ENCODE assay signal across 1 cellular context in the genomic region with DNA sequence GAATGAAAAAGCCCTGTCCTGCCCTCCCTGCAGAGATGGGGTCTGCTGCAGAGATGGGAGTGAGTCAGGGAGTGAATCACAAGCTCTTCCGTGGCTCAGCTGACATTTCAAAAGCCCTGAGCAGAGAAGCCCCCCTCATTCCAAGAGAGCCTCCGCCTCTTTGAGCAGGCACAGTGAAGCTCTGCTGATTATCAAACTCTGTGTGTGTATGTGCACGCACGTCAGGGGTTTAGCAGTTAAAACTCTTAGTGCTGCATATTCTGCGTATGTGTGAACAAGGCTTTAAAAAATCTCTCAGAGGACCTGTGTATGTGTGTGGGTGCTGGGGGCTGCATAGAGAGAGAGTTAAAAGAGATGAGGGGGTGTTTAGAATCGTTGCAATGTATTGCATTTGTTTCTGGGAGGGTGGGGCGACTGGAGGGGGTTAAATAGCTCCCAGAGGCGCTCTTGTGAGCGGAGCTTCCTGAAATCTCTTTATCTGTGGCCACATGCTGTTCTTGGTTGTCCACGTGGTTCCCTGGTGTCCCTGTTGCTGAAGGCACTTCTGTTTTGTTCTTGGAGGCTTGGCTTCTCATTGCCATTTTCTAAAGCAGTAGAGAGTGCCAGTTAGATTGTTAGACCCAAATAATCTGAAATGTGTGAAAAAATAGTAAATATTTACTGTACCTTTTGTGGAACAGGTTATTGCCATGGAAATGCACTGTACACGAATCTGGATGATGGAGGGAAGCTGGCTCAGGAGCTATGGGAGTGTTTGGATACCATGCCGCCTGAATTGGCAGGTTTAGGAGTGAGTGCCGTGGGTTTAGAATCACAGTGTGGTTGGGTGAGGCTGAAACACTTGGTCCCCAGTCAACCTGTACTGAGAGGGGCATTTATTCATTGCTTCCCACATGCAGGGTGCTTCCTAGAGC.
TF ChIP-seq lines count a peak whose summit lies in the region.

No MANE protein-coding gene starts in this region.

TF ChIP-seq in K562, 482 proteins besides CTCF, POLR2A, EP300 and RAD21 (continued from another document and continues in another):
- TF ChIP-seq, protein P1, sequence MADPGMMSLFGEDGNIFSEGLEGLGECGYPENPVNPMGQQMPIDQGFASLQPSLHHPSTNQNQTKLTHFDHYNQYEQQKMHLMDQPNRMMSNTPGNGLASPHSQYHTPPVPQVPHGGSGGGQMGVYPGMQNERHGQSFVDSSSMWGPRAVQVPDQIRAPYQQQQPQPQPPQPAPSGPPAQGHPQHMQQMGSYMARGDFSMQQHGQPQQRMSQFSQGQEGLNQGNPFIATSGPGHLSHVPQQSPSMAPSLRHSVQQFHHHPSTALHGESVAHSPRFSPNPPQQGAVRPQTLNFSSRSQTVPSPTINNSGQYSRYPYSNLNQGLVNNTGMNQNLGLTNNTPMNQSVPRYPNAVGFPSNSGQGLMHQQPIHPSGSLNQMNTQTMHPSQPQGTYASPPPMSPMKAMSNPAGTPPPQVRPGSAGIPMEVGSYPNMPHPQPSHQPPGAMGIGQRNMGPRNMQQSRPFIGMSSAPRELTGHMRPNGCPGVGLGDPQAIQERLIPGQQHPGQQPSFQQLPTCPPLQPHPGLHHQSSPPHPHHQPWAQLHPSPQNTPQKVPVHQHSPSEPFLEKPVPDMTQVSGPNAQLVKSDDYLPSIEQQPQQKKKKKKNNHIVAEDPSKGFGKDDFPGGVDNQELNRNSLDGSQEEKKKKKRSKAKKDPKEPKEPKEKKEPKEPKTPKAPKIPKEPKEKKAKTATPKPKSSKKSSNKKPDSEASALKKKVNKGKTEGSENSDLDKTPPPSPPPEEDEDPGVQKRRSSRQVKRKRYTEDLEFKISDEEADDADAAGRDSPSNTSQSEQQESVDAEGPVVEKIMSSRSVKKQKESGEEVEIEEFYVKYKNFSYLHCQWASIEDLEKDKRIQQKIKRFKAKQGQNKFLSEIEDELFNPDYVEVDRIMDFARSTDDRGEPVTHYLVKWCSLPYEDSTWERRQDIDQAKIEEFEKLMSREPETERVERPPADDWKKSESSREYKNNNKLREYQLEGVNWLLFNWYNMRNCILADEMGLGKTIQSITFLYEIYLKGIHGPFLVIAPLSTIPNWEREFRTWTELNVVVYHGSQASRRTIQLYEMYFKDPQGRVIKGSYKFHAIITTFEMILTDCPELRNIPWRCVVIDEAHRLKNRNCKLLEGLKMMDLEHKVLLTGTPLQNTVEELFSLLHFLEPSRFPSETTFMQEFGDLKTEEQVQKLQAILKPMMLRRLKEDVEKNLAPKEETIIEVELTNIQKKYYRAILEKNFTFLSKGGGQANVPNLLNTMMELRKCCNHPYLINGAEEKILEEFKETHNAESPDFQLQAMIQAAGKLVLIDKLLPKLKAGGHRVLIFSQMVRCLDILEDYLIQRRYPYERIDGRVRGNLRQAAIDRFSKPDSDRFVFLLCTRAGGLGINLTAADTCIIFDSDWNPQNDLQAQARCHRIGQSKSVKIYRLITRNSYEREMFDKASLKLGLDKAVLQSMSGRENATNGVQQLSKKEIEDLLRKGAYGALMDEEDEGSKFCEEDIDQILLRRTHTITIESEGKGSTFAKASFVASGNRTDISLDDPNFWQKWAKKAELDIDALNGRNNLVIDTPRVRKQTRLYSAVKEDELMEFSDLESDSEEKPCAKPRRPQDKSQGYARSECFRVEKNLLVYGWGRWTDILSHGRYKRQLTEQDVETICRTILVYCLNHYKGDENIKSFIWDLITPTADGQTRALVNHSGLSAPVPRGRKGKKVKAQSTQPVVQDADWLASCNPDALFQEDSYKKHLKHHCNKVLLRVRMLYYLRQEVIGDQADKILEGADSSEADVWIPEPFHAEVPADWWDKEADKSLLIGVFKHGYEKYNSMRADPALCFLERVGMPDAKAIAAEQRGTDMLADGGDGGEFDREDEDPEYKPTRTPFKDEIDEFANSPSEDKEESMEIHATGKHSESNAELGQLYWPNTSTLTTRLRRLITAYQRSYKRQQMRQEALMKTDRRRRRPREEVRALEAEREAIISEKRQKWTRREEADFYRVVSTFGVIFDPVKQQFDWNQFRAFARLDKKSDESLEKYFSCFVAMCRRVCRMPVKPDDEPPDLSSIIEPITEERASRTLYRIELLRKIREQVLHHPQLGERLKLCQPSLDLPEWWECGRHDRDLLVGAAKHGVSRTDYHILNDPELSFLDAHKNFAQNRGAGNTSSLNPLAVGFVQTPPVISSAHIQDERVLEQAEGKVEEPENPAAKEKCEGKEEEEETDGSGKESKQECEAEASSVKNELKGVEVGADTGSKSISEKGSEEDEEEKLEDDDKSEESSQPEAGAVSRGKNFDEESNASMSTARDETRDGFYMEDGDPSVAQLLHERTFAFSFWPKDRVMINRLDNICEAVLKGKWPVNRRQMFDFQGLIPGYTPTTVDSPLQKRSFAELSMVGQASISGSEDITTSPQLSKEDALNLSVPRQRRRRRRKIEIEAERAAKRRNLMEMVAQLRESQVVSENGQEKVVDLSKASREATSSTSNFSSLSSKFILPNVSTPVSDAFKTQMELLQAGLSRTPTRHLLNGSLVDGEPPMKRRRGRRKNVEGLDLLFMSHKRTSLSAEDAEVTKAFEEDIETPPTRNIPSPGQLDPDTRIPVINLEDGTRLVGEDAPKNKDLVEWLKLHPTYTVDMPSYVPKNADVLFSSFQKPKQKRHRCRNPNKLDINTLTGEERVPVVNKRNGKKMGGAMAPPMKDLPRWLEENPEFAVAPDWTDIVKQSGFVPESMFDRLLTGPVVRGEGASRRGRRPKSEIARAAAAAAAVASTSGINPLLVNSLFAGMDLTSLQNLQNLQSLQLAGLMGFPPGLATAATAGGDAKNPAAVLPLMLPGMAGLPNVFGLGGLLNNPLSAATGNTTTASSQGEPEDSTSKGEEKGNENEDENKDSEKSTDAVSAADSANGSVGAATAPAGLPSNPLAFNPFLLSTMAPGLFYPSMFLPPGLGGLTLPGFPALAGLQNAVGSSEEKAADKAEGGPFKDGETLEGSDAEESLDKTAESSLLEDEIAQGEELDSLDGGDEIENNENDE (IDR thresholded peaks at IDR 0.05; ENCODE audit: low read depth, low read length), result no peak
- TF ChIP-seq NR2C1 (IDR thresholded peaks at IDR 0.05) (peak; percentile 22; the same call in 1 of the 2 replicates), NR2C1 (tag; IDR thresholded peaks at IDR 0.05) (peak; percentile 81; the same call in 1 of the 2 replicates), PTTG1 (tag; IDR thresholded peaks at IDR 0.05; ENCODE audit: low read depth) (peak; percentile 73), BRF1 (IDR thresholded peaks at IDR 0.05; ENCODE audit: borderline replicate concordance, extremely low read depth, insufficient read length) (no peak), MTA3 (IDR thresholded peaks at IDR 0.05; ENCODE audit: borderline replicate concordance) (peak; percentile 64; the same call in 1 of the 2 replicates), POLR2AphosphoS2 (IDR thresholded peaks at IDR 0.05; ENCODE audit: low read length) (0 out of 2 replicates have a peak, but pooled peaks have one; percentile 64), ZBTB8A (IDR thresholded peaks at IDR 0.05; ENCODE audit: partially characterized antibody) (no peak), ZNF347 (CRISPR knock-in tag; IDR thresholded peaks at IDR 0.05; ENCODE audit: low read depth) (no peak), KLF10 (CRISPR knock-in tag; IDR thresholded peaks at IDR 0.05) (no peak), ZNF75A (CRISPR knock-in tag; IDR thresholded peaks at IDR 0.05) (0 out of 2 replicates have a peak, but pooled peaks have one; percentile 12), ILF3 (IDR thresholded peaks at IDR 0.05; ENCODE audit: borderline replicate concordance) (no peak), SIRT6 (IDR thresholded peaks at IDR 0.05; ENCODE audit: low read depth, low read length) (no peak), RAD51 (IDR thresholded peaks at IDR 0.05; ENCODE audit: borderline replicate concordance, low read depth) (peak; percentile 86), WHSC1 (IDR thresholded peaks at IDR 0.05; ENCODE audit: low read length) (no peak), ZNF589 (CRISPR knock-in tag; IDR thresholded peaks at IDR 0.05; ENCODE audit: low read depth) (peak; percentile 89), DIDO1 (tag; IDR thresholded peaks at IDR 0.05; ENCODE audit: low read depth) (no peak), POLR3G (IDR thresholded peaks at IDR 0.05; ENCODE audit: extremely low read depth, insufficient read length, insufficient replicate concordance) (no peak)
- TF ChIP-seq, protein P2, sequence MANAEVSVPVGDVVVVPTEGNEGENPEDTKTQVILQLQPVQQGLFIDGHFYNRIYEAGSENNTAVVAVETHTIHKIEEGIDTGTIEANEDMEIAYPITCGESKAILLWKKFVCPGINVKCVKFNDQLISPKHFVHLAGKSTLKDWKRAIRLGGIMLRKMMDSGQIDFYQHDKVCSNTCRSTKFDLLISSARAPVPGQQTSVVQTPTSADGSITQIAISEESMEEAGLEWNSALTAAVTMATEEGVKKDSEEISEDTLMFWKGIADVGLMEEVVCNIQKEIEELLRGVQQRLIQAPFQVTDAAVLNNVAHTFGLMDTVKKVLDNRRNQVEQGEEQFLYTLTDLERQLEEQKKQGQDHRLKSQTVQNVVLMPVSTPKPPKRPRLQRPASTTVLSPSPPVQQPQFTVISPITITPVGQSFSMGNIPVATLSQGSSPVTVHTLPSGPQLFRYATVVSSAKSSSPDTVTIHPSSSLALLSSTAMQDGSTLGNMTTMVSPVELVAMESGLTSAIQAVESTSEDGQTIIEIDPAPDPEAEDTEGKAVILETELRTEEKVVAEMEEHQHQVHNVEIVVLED (CRISPR knock-in tag; IDR thresholded peaks at IDR 0.05), result no peak
- TF ChIP-seq, protein P3, sequence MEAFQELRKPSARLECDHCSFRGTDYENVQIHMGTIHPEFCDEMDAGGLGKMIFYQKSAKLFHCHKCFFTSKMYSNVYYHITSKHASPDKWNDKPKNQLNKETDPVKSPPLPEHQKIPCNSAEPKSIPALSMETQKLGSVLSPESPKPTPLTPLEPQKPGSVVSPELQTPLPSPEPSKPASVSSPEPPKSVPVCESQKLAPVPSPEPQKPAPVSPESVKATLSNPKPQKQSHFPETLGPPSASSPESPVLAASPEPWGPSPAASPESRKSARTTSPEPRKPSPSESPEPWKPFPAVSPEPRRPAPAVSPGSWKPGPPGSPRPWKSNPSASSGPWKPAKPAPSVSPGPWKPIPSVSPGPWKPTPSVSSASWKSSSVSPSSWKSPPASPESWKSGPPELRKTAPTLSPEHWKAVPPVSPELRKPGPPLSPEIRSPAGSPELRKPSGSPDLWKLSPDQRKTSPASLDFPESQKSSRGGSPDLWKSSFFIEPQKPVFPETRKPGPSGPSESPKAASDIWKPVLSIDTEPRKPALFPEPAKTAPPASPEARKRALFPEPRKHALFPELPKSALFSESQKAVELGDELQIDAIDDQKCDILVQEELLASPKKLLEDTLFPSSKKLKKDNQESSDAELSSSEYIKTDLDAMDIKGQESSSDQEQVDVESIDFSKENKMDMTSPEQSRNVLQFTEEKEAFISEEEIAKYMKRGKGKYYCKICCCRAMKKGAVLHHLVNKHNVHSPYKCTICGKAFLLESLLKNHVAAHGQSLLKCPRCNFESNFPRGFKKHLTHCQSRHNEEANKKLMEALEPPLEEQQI (IDR thresholded peaks at IDR 0.05), result no peak
- TF ChIP-seq, protein P4, sequence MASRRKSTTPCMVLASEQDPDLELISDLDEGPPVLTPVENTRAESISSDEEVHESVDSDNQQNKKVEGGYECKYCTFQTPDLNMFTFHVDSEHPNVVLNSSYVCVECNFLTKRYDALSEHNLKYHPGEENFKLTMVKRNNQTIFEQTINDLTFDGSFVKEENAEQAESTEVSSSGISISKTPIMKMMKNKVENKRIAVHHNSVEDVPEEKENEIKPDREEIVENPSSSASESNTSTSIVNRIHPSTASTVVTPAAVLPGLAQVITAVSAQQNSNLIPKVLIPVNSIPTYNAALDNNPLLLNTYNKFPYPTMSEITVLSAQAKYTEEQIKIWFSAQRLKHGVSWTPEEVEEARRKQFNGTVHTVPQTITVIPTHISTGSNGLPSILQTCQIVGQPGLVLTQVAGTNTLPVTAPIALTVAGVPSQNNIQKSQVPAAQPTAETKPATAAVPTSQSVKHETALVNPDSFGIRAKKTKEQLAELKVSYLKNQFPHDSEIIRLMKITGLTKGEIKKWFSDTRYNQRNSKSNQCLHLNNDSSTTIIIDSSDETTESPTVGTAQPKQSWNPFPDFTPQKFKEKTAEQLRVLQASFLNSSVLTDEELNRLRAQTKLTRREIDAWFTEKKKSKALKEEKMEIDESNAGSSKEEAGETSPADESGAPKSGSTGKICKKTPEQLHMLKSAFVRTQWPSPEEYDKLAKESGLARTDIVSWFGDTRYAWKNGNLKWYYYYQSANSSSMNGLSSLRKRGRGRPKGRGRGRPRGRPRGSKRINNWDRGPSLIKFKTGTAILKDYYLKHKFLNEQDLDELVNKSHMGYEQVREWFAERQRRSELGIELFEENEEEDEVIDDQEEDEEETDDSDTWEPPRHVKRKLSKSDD (conservative IDR thresholded peaks at IDR 0.05; ENCODE audit: low read length), result 0 out of 2 replicates have a peak, but pooled peaks have one; percentile 3
- TF ChIP-seq, protein P5, sequence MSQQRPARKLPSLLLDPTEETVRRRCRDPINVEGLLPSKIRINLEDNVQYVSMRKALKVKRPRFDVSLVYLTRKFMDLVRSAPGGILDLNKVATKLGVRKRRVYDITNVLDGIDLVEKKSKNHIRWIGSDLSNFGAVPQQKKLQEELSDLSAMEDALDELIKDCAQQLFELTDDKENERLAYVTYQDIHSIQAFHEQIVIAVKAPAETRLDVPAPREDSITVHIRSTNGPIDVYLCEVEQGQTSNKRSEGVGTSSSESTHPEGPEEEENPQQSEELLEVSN (IDR thresholded peaks at IDR 0.05; ENCODE audit: borderline replicate concordance in 1 of 2, extremely low read depth in 1 of 2, insufficient read depth in 1 of 2, insufficient read length in 1 of 2, low read depth in 1 of 2, low read length in 1 of 2, poor library complexity in 1 of 2, severe bottlenecking in 1 of 2), result peak; percentile 83 to 92
- TF ChIP-seq, protein P6, sequence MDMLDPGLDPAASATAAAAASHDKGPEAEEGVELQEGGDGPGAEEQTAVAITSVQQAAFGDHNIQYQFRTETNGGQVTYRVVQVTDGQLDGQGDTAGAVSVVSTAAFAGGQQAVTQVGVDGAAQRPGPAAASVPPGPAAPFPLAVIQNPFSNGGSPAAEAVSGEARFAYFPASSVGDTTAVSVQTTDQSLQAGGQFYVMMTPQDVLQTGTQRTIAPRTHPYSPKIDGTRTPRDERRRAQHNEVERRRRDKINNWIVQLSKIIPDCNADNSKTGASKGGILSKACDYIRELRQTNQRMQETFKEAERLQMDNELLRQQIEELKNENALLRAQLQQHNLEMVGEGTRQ (CRISPR knock-in tag; IDR thresholded peaks at IDR 0.05), result peak; percentile 84
- TF ChIP-seq, protein P7, sequence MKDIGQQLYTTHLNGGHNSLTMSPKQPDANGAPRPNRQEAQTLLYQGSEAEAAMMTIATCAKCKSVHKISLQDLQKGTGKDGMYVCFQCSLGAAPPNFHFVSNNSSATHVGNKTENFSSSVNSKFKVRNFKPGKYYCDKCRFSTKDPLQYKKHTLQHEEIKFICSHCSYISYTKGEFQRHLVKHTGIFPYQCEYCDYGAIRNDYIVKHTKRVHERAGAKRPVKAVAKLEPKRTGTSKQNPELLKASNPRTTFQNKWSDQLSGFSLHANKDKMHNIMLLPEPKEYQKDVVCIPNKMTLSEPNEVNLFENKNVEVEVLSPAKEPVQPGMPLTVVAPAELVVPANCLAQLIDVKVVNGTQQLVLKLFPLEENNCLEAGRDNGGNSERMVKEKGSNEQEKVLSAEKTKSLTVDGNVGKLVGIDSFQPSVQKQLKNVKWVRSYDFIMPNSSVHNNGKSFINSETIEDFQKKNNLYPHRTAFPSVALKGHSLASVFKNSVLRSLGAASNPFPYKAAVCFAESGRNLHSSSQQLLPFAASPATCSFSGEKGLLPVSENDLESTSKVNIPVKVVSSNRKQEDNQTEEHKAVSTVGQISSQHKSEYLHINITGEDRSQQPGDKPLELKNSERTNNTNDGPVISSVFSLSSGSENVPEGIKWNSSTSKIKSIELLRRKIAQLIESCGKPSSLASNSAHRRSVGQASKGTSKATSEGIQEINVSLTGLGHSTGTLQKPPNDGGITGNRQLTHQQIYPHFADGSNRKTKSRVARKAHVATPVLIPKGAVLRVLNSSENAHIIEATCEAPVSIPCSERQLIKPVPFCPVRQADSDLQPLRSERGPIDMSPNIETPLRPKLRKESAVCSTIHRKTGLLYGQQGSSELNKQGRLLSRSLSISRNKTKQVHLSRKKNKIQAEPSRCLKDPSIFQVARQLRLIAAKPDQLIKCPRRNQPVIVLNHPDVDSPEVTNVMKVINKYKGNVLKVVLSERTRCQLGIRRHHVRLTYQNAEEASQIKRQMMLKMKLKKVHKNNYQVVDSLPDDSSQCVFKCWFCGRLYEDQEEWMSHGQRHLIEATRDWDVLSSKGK (CRISPR knock-in tag; IDR thresholded peaks at IDR 0.05), result no peak
